ENCODE assay signal across 1 cellular context in the genomic region with DNA sequence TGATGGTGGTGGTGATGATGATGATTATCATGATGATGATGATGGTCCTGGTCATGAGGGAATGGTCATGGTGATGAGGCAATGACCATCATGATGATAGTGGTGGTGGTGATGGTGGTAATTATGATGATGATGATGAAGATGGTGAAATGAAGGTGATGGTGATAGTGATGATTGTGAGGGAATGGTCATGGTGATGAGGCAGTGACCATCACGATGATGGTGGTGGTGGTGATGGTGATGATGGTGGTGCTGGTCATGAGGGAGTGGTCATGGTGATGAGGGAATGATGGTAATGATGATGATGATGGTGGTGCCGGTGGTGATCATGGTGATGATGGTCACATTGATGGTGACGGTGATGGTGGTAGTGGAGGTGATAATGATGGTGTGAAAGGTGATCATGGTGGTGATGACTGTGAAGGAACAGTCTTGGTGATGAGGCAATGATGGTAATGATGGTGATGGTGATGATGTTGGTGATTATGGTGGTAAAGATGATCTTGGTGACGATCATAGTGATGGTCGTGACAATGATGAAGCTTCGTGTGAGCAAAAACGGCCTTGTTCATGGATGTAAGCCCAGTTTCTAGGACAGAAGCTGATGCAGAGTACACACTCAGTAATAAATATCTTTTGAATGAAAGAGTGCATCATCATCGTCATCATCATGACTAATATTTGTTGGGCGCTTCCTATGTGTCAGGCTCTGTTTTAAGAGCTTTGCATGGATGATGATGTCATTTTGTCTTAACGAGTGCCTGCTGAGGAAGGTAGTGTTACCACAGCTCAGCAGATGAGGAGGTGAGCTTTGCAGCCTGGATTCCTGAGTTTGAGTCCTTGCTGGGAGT.
TF ChIP-seq lines count a peak whose summit lies in the region.

No MANE protein-coding gene starts in this region.

TF ChIP-seq in endothelial cell of umbilical vein, 7 proteins besides CTCF, POLR2A, EP300 and RAD21:
- TF ChIP-seq, protein P1, sequence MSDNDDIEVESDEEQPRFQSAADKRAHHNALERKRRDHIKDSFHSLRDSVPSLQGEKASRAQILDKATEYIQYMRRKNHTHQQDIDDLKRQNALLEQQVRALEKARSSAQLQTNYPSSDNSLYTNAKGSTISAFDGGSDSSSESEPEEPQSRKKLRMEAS (IDR thresholded peaks at IDR 0.05; ENCODE audit: insufficient read depth, insufficient read length): no peak
- TF ChIP-seq GATA2 (IDR thresholded peaks at IDR 0.05; ENCODE audit: insufficient read depth, insufficient read length, low read depth, low read length): no peak
- no peak for TF ChIP-seq MYC (IDR thresholded peaks at IDR 0.05; ENCODE audit: low read depth, low read length)
- no peak for TF ChIP-seq POLR2AphosphoS5 (IDR thresholded peaks at IDR 0.05; ENCODE audit: insufficient read depth, low read depth, low read length)
- TF ChIP-seq JUN (IDR thresholded peaks at IDR 0.05; ENCODE audit: borderline replicate concordance, insufficient read depth, insufficient read length, low read depth): peak; percentile 56
- peak; percentile 26 for TF ChIP-seq FOS (IDR thresholded peaks at IDR 0.05; ENCODE audit: borderline replicate concordance, insufficient read depth, low read length)
- TF ChIP-seq EZH2 (IDR thresholded peaks at IDR 0.05; ENCODE audit: borderline replicate concordance, low read depth, low read length, severe bottlenecking): no peak
